ENCODE assay signal across 27 cellular contexts in the genomic region with DNA sequence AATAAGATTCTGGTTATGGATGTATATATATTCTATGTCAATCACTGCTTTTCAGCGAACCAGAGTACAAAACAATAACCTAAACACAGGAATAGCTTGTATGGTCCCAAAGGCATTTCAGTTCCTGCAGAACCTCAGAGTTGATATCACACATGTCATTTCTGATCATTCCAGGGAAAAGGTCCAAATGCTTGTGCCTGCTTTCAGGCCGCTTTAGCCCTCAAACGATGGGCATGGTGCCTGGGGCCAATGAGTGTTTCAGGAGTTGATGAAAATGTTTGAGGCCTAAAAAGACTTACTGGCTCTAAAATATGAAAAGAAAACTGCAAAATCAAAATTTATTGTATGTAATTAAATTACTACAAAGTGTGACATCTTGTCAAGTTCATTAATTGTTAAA. TPM values are rescaled to one million over a fixed set of nuclear protein-coding genes. Genes with fewer than 3 reads are reported as not detected.
"Had no signal": no experiment of that assay in that cellular context is flagged by ENCODE, and none has a peak within 500 bp of the region (broad histone marks: within the 10 kb centered on the region; RNA-seq: fewer than 3 reads in every experiment).

No MANE protein-coding gene starts in this region.

- H3K27ac ChIP-seq: colonic mucosa, pancreas, upper lobe of left lung had no signal

- H3K4me1 ChIP-seq: colonic mucosa, pancreas had no signal

- H3K4me3 ChIP-seq: breast epithelium, colonic mucosa, dorsolateral prefrontal cortex, gastrocnemius medialis, pancreas, psoas muscle, spleen, upper lobe of left lung had no signal

- H3K9me3 ChIP-seq: breast epithelium, colonic mucosa, gastrocnemius medialis, pancreas, psoas muscle, SK-N-SH, spleen, upper lobe of left lung had no signal

- H3K4me2 ChIP-seq: SK-N-SH had no signal

- H3K9ac ChIP-seq: SK-N-SH had no signal

- ATAC-seq: gastrocnemius medialis; naive thymus-derived CD4-positive, alpha-beta T cell; pancreas had no signal

- H3K27me3 ChIP-seq: breast epithelium, colonic mucosa, dorsolateral prefrontal cortex, gastrocnemius medialis, pancreas, spleen, upper lobe of left lung had no signal

- H3K36me3 ChIP-seq: breast epithelium, colonic mucosa, gastrocnemius medialis, pancreas had no signal

- DNase-seq: activated CD4-positive, alpha-beta memory T cell treated with anti-CD3 and anti-CD28 coated beads for 36 hours; activated CD4-positive, alpha-beta T cell treated with anti-CD3 and anti-CD28 coated beads, Interleukin-2, amount 10 ng/mL, durations not matched to agents 24 days and 14 days; activated CD4-positive, CD25-positive, alpha-beta regulatory T cell treated with anti-CD3 and anti-CD28 coated beads, Interleukin-2, amount 50 U/mL, for 72 hours; activated CD8-positive, alpha-beta memory T cell treated with anti-CD3 and anti-CD28 coated beads, Interleukin-2, amount 50 U/mL, for 4 hours; activated gamma-delta T cell treated with Interleukin-2 at 50 U/mL for 16 hours; activated naive CD4-positive, alpha-beta T cell treated with anti-CD3 and anti-CD28 coated beads, Interleukin-2, amount 50 U/mL, for 16 hours; activated T-cell treated with anti-CD3 and anti-CD28 coated beads, Interleukin-2, amount 50 U/mL, for 1 hour; amniotic stem cell; cerebellar nuclear complex; colonic mucosa; dorsolateral prefrontal cortex; effector memory CD4-positive, alpha-beta T cell; gastrocnemius medialis; glutamatergic neuron; hippocampal formation; left cardiac atrium; naive thymus-derived CD4-positive, alpha-beta T cell; pancreas; psoas muscle; SK-N-SH; spleen; stimulated activated naive CD4-positive, alpha-beta T cell; SW 1271; T-helper 9 cell; upper lobe of left lung had no signal

- H3K9me2 ChIP-seq: SK-N-SH had no signal

RNA-seq across cellular contexts. Expression of a gene that starts 22.8 kb away (rescaled TPM):
- total RNA-seq: activated CD4-positive, alpha-beta memory T cell treated with anti-CD3 and anti-CD28 coated beads for 36 hours; activated CD4-positive, alpha-beta T cell treated with anti-CD3 and anti-CD28 coated beads, Interleukin-2, amount 10 ng/mL, durations not matched to agents 24 days and 14 days; activated CD8-positive, alpha-beta memory T cell treated with anti-CD3 and anti-CD28 coated beads for 36 hours; naive thymus-derived CD4-positive, alpha-beta T cell had no signal
